In genomic region chr7:25894902-25895791, GRCh38 we compare ENCODE assay signal across 8 cellular contexts.
DNase-seq lines count a peak whose midpoint lies in the region; ATAC-seq, FAIRE-seq and TF ChIP-seq lines count a peak whose summit lies in the region.

No MANE protein-coding gene starts in this region.

- DNase-seq in GF-D8 (lab: John Stamatoyannopoulos, UW) (peak; percentile 45), H54 (ENCODE audit: insufficient read length, low spot score) (peak; percentile 77), MG63 (peak; percentile 57), cerebellar cortex (ENCODE audit: low spot score) (peak; percentile 61), left kidney (ENCODE audit: low read depth, low spot score) (peak; percentile 88), NCI-H1694 (lab: John Stamatoyannopoulos, UW) (no peak)
- peak; percentile 47 to 52 for DNase-seq in stimulated activated CD4-positive, alpha-beta T cell treated with anti-CD3 and anti-CD28 coated beads, Interleukin-4, amount 100 ng/mL, for 4 hours

- peak; percentile 56 to 63 for ATAC-seq in activated CD4-positive, CD25-positive, alpha-beta regulatory T cell treated with anti-CD3 and anti-CD28 coated beads, Interleukin-2, amount 50 U/mL, for 24 hours

- H3K27me3 ChIP-seq in MG63 = no peaks in the 10 kb centered on the region; the same call in 1 of the 2 replicates

- peak overlapping the region; percentile 12; the same call in 1 of the 2 replicates for H3K4me3 ChIP-seq in MG63

- H3K36me3 ChIP-seq in MG63 = no peaks in the 10 kb centered on the region

- no peak for TF ChIP-seq POLR2A in H54 (IDR thresholded peaks at IDR 0.05; ENCODE audit: low read depth, low read length)

- H3K9me3 ChIP-seq in MG63 = no peaks in the 10 kb centered on the region

- no peak for FAIRE-seq in H54 (lab: Jason Lieb, UNC)
